Comparison of ENCODE assay signal across 9 cellular contexts in the genomic region with DNA sequence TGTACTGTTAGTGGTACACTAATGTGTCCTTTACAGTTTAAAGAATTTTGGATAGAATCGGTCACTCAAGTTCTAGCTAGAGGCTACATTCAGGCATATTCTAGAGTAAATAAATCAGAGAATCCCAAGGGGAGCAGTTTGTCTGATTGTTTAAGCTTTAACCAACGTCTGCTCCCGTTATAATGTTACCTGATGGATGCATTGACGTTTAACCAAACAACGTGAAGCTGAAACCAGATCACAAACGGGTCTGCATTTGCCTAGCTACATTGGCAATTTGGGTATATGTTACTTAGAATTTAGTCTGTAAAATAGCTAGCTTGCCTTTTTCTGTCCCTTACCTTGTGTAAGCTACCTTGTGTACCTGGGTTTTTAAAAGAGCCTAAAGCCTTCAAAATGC. TPM values are rescaled to one million over a fixed set of nuclear protein-coding genes. Genes with fewer than 3 reads are reported as not detected.
A peak's percentile ranks its signal among the peaks of the same experiment; 100 is the strongest.
DNase-seq lines count a peak whose midpoint lies in the region; ATAC-seq, FAIRE-seq and TF ChIP-seq lines count a peak whose summit lies in the region.
"Had no signal": no experiment of that assay in that cellular context is flagged by ENCODE, and none has a peak within 500 bp of the region (broad histone marks: within the 10 kb centered on the region; RNA-seq: fewer than 3 reads in every experiment).

No MANE protein-coding gene starts in this region.

- peaks cover 34% of the 10 kb centered on the region for H3K36me3 Mint-ChIP-seq in HFFc6 (ENCODE audit: low read depth)
- H3K36me3 Mint-ChIP-seq in astrocyte (ENCODE audit: low read depth, unreplicated experiment) = peaks cover 5% of the 10 kb centered on the region

- H3K4me1 ChIP-seq in astrocyte (ENCODE audit: insufficient read depth, low read length) = peaks cover 2% of the 10 kb centered on the region
- H3K4me1 ChIP-seq in mucosa of rectum (ENCODE audit: control insufficient read depth in 2 of 2, insufficient read depth in 2 of 2, low read length in 2 of 2) = peaks cover 9% of the 10 kb centered on the region in 2 donors

- H3K4me3 ChIP-seq in AG10803 (ENCODE audit: low read length) = peak overlapping the region; percentile 91
- H3K4me3 ChIP-seq in astrocyte (ENCODE audit: insufficient read depth, low read depth, low read length) = peak overlapping the region; percentile 89
- H3K4me3 ChIP-seq in mucosa of rectum (ENCODE audit: low read length in 2 of 2) = peak overlapping the region; percentile 86 to 90

- FAIRE-seq in astrocyte (lab: Jason Lieb, UNC) = no peak

- H3K27me3 Mint-ChIP-seq in HFFc6 (ENCODE audit: insufficient read depth) (no peaks in the 10 kb centered on the region; the same call in 1 of the 2 replicates), astrocyte (ENCODE audit: low read depth, unreplicated experiment) (no peaks in the 10 kb centered on the region)

- no peak for DNase-seq in AG10803 (ENCODE audit: low read depth)
- DNase-seq in HFFc6 = no peak
- DNase-seq in astrocyte (ENCODE audit: low read depth) = no peak
- DNase-seq in T-helper 9 cell = no peak
- no peak for DNase-seq in GM13977 (ENCODE audit: low spot score)
- no peak for DNase-seq in germinal center (ENCODE audit: low spot score)
- DNase-seq: H7 had no signal

- peaks cover 11% of the 10 kb centered on the region for H4K20me1 ChIP-seq in astrocyte (ENCODE audit: insufficient read depth, low read length)

- no peak for TF ChIP-seq CTCF in AG10803 (conservative IDR thresholded peaks at IDR 0.05; ENCODE audit: low read length)
- no peak for TF ChIP-seq CTCF in HFFc6 (IDR thresholded peaks at IDR 0.05)
- no peak for TF ChIP-seq CTCF in astrocyte (IDR thresholded peaks at IDR 0.05; ENCODE audit: insufficient read depth, low read depth, low read length)
- no peak for TF ChIP-seq CTCF in GM13977 (IDR thresholded peaks at IDR 0.05; ENCODE audit: extremely low read depth, insufficient read depth, missing control alignments)

- peaks cover 27% of the 10 kb centered on the region for H3K4me1 Mint-ChIP-seq in HFFc6 (ENCODE audit: low read depth)
- peaks cover 4% of the 10 kb centered on the region for H3K4me1 Mint-ChIP-seq in astrocyte (ENCODE audit: low read depth, unreplicated experiment)

- H3K36me3 ChIP-seq in astrocyte (ENCODE audit: insufficient read depth, low read length) (no peaks in the 10 kb centered on the region), mucosa of rectum (ENCODE audit: control insufficient read depth in 2 of 2, insufficient read depth in 2 of 2, low read length in 2 of 2) (peaks cover 0 to 2% of the 10 kb centered on the region in 2 donors)

- H3K9me3 Mint-ChIP-seq in HFFc6 (peaks cover 28% of the 10 kb centered on the region), astrocyte (ENCODE audit: unreplicated experiment) (peaks cover 21% of the 10 kb centered on the region)

- peak overlapping the region; percentile 93 for H3K9ac ChIP-seq in astrocyte (ENCODE audit: low read length)
- H3K9ac ChIP-seq in mucosa of rectum (ENCODE audit: low read depth in 1 of 2, low read length in 2 of 2) = peak overlapping the region; percentile 88 to 99

- ATAC-seq in HG02973 (IDR thresholded peaks at IDR 0.05; ENCODE audit: unreplicated experiment) = no peak

- peak overlapping the region; percentile 74 for H3K27ac Mint-ChIP-seq in HFFc6
- H3K27ac Mint-ChIP-seq in astrocyte (ENCODE audit: unreplicated experiment) = peak overlapping the region; percentile 2

- peaks cover 3% of the 10 kb centered on the region for H3K9me3 ChIP-seq in astrocyte (ENCODE audit: insufficient read depth, low read depth, low read length)
- H3K9me3 ChIP-seq in mucosa of rectum (ENCODE audit: control insufficient read depth in 2 of 2, low read length in 2 of 2) = peaks cover 0 to 2% of the 10 kb centered on the region in 2 donors

- H3K27me3 ChIP-seq in astrocyte (ENCODE audit: insufficient read depth, low read length) (no peaks in the 10 kb centered on the region), mucosa of rectum (ENCODE audit: control insufficient read depth in 2 of 2, insufficient read depth in 2 of 2, low read length in 2 of 2) (no peaks in the 10 kb centered on the region)

- no peak overlapping the region for H2AFZ ChIP-seq in astrocyte (ENCODE audit: low read depth, low read length)

- H3K4me3 Mint-ChIP-seq in HFFc6 (peak overlapping the region; percentile 89), astrocyte (ENCODE audit: unreplicated experiment) (peak overlapping the region; percentile 91)

- peaks cover 44% of the 10 kb centered on the region for H3K79me2 ChIP-seq in astrocyte (ENCODE audit: insufficient read depth, low read length)

- no peak overlapping the region for H3K27ac ChIP-seq in astrocyte (ENCODE audit: low read depth, low read length)
- peak overlapping the region; percentile 95 to 98 for H3K27ac ChIP-seq in mucosa of rectum (ENCODE audit: low read depth in 2 of 2, low read length in 2 of 2)

- in situ Hi-C loops in GM13977 (cut with MboI; ENCODE audit: low pct_unique_long_range_greater_than_20kb, low sequenced_read_pairs, unreplicated experiment) = no loop called here

- H3K4me2 ChIP-seq in astrocyte (ENCODE audit: low read length) = peak overlapping the region; percentile 91

RNA-seq across cellular contexts. Expression of a gene that starts 1.6 kb away (rescaled TPM):
- total RNA-seq in HFFc6 (2021; fragmentation: NEBNext Ultra II Directional; extraction: Animal tissue kit (Norgen Biotek cat#: 25700)) = 10 to 100 TPM; 28.3 to 33.8 (median 30.5) TPM
- 15.4 and 15.7 TPM in 2 replicates for total RNA-seq in astrocyte
